In the genomic region with DNA sequence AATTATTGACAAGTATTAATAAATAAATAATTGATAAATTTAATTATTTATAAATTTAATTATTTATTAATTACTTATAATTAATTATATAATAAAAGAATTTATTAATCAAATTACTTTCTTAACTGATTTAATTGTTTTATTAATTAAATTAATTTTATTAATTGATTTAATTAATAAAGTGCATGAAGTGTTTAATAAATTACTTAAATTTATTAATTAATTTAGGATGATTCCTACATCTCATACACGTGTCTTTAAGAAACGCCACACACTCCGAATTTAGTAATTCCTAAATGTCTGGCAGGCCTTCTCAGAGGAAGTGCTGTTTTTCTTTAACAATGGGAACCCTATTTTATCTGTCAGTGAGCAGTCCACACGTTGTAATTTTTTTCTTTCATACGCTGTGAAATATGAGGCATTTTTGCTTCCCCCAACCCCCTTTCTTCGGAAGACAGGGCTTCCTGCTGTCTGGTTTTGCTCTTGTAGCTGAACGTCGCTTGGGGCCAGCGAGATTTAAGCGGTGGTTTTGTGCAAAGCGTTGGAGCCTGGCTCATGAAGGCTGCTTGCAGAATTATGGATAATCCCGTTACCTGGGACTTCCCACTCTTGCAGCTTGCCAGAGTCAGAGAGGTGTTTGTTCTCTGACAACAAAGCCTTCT, we compare ENCODE assay signal across 10 cellular contexts. TPM values are rescaled to one million over a fixed set of nuclear protein-coding genes. Genes with fewer than 3 reads are reported as not detected.
DNase-seq lines count a peak whose midpoint lies in the region; ATAC-seq and TF ChIP-seq lines count a peak whose summit lies in the region.
"Had no signal": no experiment of that assay in that cellular context is flagged by ENCODE, and none has a peak within 500 bp of the region (broad histone marks: within the 10 kb centered on the region; RNA-seq: fewer than 3 reads in every experiment).

No MANE protein-coding gene starts in this region.

- DNase-seq in G401 (ENCODE audit: low spot score) (peak; percentile 20), HT1080 (ENCODE audit: low read depth) (peak; percentile 13), osteocyte (ENCODE audit: extremely low spot score, unreplicated experiment) (peak; percentile 78), NCI-H526 treated with DMSO at 0.1 percent for 48 hours (lab: John Stamatoyannopoulos, UW) (no peak)
- peak; percentile 55 for DNase-seq in central memory CD4-positive, alpha-beta T cell
- DNase-seq: H7, heart left ventricle had no signal

- in situ Hi-C loops in G401 (cut with HindIII; ENCODE audit: low sequenced_read_pairs): no loop called here

- H3K4me1 Mint-ChIP-seq in osteocyte (ENCODE audit: unreplicated experiment): peaks cover 7% of the 10 kb centered on the region

- no peak overlapping the region for H3K27ac Mint-ChIP-seq in osteocyte (ENCODE audit: unreplicated experiment)

- no peak for TF ChIP-seq CTCF in osteocyte (IDR thresholded peaks at IDR 0.05)

- H3K36me3 Mint-ChIP-seq in osteocyte (ENCODE audit: unreplicated experiment): no peaks in the 10 kb centered on the region
- H3K36me3 Mint-ChIP-seq: brain had no signal

- H3K4me3 Mint-ChIP-seq in osteocyte (ENCODE audit: unreplicated experiment): no peak overlapping the region

- no peaks in the 10 kb centered on the region for H3K9me3 Mint-ChIP-seq in osteocyte (ENCODE audit: unreplicated experiment)

- H3K27me3 Mint-ChIP-seq in osteocyte (ENCODE audit: unreplicated experiment): peaks cover 7% of the 10 kb centered on the region

- ATAC-seq in GM18498 (IDR thresholded peaks at IDR 0.05; ENCODE audit: unreplicated experiment) (no peak), HG02852 (IDR thresholded peaks at IDR 0.05; ENCODE audit: unreplicated experiment) (no peak)
- ATAC-seq: heart left ventricle had no signal

RNA-seq across cellular contexts. Expression of a gene that starts 46.8 kb away (rescaled TPM):
- not detected in 2 replicates for total RNA-seq in G401 (2014; rRNA removed; shearing (Covaris generic))
- total RNA-seq in HT1080 (2014; rRNA removed; shearing (Covaris generic)): 0.42 TPM in 1 of 2 replicates, not detected in the other
- not detected in 2 replicates for polyA plus RNA-seq in HT1080 (2015; cell fraction: cytosol; rRNA removed)
- polyA plus RNA-seq in HT1080 (2015; cell fraction: nucleus; rRNA removed): not detected in 2 replicates
- not detected in 2 replicates for total RNA-seq in osteocyte
- total RNA-seq: H7 had no signal
- polyA plus RNA-seq: heart left ventricle had no signal
